ENCODE assay signal across 2 cellular contexts in the genomic region with DNA sequence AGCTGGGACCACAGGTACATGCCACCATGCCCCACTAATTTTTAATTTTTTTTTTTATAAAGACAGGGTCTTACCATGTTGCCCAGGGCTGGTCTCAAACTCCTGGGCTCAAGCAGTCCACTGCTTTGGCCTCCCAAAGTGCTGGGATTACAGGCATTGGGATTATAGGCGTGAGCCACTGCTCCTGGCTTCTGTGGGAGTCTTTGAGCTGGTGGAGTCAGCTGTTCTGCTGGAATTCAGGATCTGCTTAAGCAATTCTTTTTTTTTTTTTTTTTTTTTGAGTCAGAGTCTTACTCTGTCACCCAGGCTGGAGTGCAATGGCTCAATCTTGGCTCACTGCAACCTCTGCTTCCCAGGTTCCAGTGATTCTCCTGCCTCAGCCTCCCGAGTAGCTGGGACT. TPM values are rescaled to one million over a fixed set of nuclear protein-coding genes. Genes with fewer than 3 reads are reported as not detected.
"Had no signal": no experiment of that assay in that cellular context is flagged by ENCODE, and none has a peak within 500 bp of the region (broad histone marks: within the 10 kb centered on the region; RNA-seq: fewer than 3 reads in every experiment).

No MANE protein-coding gene starts in this region.

RNA-seq across cellular contexts. Expression of gene AURKB, which starts 41.0 kb away (rescaled TPM):
- total RNA-seq: mesenteric fat pad had no signal
- polyA plus RNA-seq: naive thymus-derived CD4-positive, alpha-beta T cell had no signal
